ENCODE assay signal across 18 cellular contexts in the genomic region with DNA sequence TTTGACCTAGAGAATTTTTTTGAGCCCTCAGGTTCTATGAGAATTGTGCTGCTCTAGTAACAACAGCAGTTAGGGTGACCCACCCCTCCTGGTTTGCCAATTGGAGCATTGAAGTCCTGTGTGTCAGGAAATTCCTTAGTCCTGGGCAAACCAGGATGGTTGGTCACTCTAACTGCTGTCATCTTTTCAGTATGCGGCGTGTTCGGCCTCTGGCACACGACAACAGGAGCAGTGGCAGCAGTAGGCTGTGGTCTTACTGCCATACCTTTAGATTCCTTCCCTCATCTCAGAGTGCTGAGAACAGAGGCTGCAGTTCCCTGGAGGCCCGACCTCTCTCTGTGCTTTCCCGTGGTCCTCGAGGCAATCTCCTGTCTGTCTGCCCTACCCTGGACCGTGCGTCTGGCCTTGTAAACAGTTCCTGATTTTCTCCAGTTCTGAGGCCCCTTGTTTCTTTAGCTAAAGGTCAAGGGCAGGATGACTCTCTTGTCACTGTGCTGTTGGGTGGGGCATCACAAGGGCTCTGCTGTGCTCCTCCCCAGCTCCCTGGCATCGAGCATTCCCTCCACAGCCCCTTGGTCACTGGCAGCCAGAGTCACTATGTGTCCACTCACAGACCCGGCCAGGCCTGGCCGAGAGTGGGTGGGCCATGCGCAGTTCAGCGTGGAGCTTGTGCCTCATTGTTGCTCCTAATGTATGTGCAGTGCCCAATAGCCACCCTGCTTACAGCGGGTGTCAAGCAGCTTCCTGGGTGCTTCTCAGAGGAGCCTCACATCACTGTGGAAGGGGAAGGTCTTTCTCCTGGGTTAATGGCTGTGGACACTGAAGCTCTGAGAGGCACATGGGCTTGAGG. TPM values are rescaled to one million over a fixed set of nuclear protein-coding genes. Genes with fewer than 3 reads are reported as not detected.
DNase-seq lines count a peak whose midpoint lies in the region; ATAC-seq, FAIRE-seq and TF ChIP-seq lines count a peak whose summit lies in the region.
"Had no signal": no experiment of that assay in that cellular context is flagged by ENCODE, and none has a peak within 500 bp of the region (broad histone marks: within the 10 kb centered on the region; RNA-seq: fewer than 3 reads in every experiment).

No MANE protein-coding gene starts in this region.

- H3K27me3 Mint-ChIP-seq in endodermal cell (ENCODE audit: insufficient read depth), result no peaks in the 10 kb centered on the region
- H3K27me3 Mint-ChIP-seq in neural progenitor cell (ENCODE audit: insufficient read depth, low read depth), result peaks cover 4% of the 10 kb centered on the region
- peaks cover 7% of the 10 kb centered on the region for H3K27me3 Mint-ChIP-seq in activated T-helper 17 cell treated with anti-CD3 and anti-CD28 coated beads, Interleukin-2, amount 50 U/mL, for 72 hours

- H3K4me2 ChIP-seq in neural progenitor cell, result no peak overlapping the region
- H3K4me2 ChIP-seq: KMS-11 had no signal

- DNase-seq in right cardiac atrium (no peak), left ventricle myocardium inferior (no peak), endodermal cell (peak; percentile 45), neural progenitor cell (ENCODE audit: low spot score) (no peak), pancreas (no peak), NCI-H146 treated with DMSO at 0.1 percent for 48 hours (lab: John Stamatoyannopoulos, UW; ENCODE audit: unreplicated experiment) (no peak)
- DNase-seq: C1 segment of cervical spinal cord, DND-41, GF-D8, NCI-H1436, NCI-H2029 treated with DMSO at 0.1 percent for 48 hours, NCI-H2171 treated with DMSO at 0.1 percent for 48 hours, NCI-H510A treated with DMSO at 0.1 percent for 48 hours, NCI-H82 had no signal

- H3F3A ChIP-seq in neural progenitor cell (ENCODE audit: low read depth), result peaks cover 16% of the 10 kb centered on the region

- WGBS in right cardiac atrium, result 74% methylated on average over 15 of the region's 15 CpGs
- WGBS in endodermal cell (ENCODE audit: insufficient coverage in 1 of 2, insufficient read length in 1 of 2), 2 experiments, result 93 to 97% methylated on average over 9 to 15 of the region's 15 CpGs
- WGBS in pancreas, 2 donors, result 86 to 91% methylated on average over 15 of the region's 15 CpGs

- H3K27me3 ChIP-seq in right cardiac atrium (ENCODE audit: control insufficient read depth, insufficient read depth), result no peaks in the 10 kb centered on the region
- H3K27me3 ChIP-seq in left ventricle myocardium inferior (ENCODE audit: low read depth), result no peaks in the 10 kb centered on the region
- H3K27me3 ChIP-seq in endodermal cell (ENCODE audit: control insufficient read depth, insufficient read depth, low read length, poor library complexity, severe bottlenecking), result no peaks in the 10 kb centered on the region
- no peaks in the 10 kb centered on the region for H3K27me3 ChIP-seq in neural progenitor cell
- no peaks in the 10 kb centered on the region for H3K27me3 ChIP-seq in pancreas

- ATAC-seq in right cardiac atrium, result peak; percentile 16 to 28
- no peak for ATAC-seq in activated T-helper 17 cell treated with anti-CD3 and anti-CD28 coated beads, Interleukin-2, amount 50 U/mL, for 72 hours (replicated peaks)
- ATAC-seq in pancreas, result no peak
- ATAC-seq in HG02610 (IDR thresholded peaks at IDR 0.05; ENCODE audit: unreplicated experiment), result no peak

- H3K4me3 ChIP-seq in right cardiac atrium (ENCODE audit: low read length) (no peak overlapping the region), left ventricle myocardium inferior (no peak overlapping the region), endodermal cell (ENCODE audit: low read length) (no peak overlapping the region), neural progenitor cell (no peak overlapping the region), pancreas (no peak overlapping the region)

- intact Hi-C loops in right cardiac atrium (cut with DNase I) (no loop called here), left ventricle myocardium inferior (cut with micrococcal nuclease) (no loop called here), pancreas (cut with DNase I) (no loop called here)

- H3K9me3 ChIP-seq in right cardiac atrium (ENCODE audit: control insufficient read depth, low read length) (no peaks in the 10 kb centered on the region), left ventricle myocardium inferior (replicated peaks) (no peaks in the 10 kb centered on the region), endodermal cell (ENCODE audit: control insufficient read depth, low read length) (no peaks in the 10 kb centered on the region), neural progenitor cell (ENCODE audit: low read depth) (no peaks in the 10 kb centered on the region), pancreas (no peaks in the 10 kb centered on the region)

- no peaks in the 10 kb centered on the region for H3K79me2 ChIP-seq in neural progenitor cell (ENCODE audit: low read depth)

- TF ChIP-seq CTCF in left ventricle myocardium inferior (IDR thresholded peaks at IDR 0.05; ENCODE audit: borderline replicate concordance), result no peak
- TF ChIP-seq CTCF in endodermal cell (conservative IDR thresholded peaks at IDR 0.05), result no peak
- TF ChIP-seq CTCF in neural progenitor cell (IDR thresholded peaks at IDR 0.05), result no peak
- no peak for TF ChIP-seq CTCF in pancreas (IDR thresholded peaks at IDR 0.05)

- no peak overlapping the region for H3K27ac Mint-ChIP-seq in endodermal cell
- H3K27ac Mint-ChIP-seq in neural progenitor cell, result peak overlapping the region; percentile 35
- no peak overlapping the region for H3K27ac Mint-ChIP-seq in activated T-helper 17 cell treated with anti-CD3 and anti-CD28 coated beads, Interleukin-2, amount 50 U/mL, for 72 hours

- H3K9ac ChIP-seq in endodermal cell (ENCODE audit: extremely low read depth, low read length, poor library complexity, severe bottlenecking) (no peak overlapping the region), neural progenitor cell (no peak overlapping the region)
- H3K9ac ChIP-seq: KMS-11 had no signal

- H3K27ac ChIP-seq in right cardiac atrium (ENCODE audit: low read length) (no peak overlapping the region), left ventricle myocardium inferior (replicated peaks) (no peak overlapping the region), endodermal cell (ENCODE audit: low read depth, low read length) (no peak overlapping the region), neural progenitor cell (no peak overlapping the region), pancreas (no peak overlapping the region)
- H3K27ac ChIP-seq: KMS-11 had no signal

- no peak for FAIRE-seq in pancreas (lab: Jason Lieb, UNC)
- FAIRE-seq: GM12892 had no signal

- H3K9me3 Mint-ChIP-seq in endodermal cell (no peaks in the 10 kb centered on the region), neural progenitor cell (no peaks in the 10 kb centered on the region)
- no peaks in the 10 kb centered on the region for H3K9me3 Mint-ChIP-seq in activated T-helper 17 cell treated with anti-CD3 and anti-CD28 coated beads, Interleukin-2, amount 50 U/mL, for 72 hours

- H3K4me1 Mint-ChIP-seq in endodermal cell (peaks cover 45% of the 10 kb centered on the region), neural progenitor cell (peaks cover 30% of the 10 kb centered on the region)
- H3K4me1 Mint-ChIP-seq in activated T-helper 17 cell treated with anti-CD3 and anti-CD28 coated beads, Interleukin-2, amount 50 U/mL, for 72 hours, result no peaks in the 10 kb centered on the region

- H4K20me1 ChIP-seq in neural progenitor cell (ENCODE audit: low read depth), result no peaks in the 10 kb centered on the region

- H3K36me3 Mint-ChIP-seq in endodermal cell (ENCODE audit: low read depth) (no peaks in the 10 kb centered on the region), neural progenitor cell (no peaks in the 10 kb centered on the region)
- H3K36me3 Mint-ChIP-seq in activated T-helper 17 cell treated with anti-CD3 and anti-CD28 coated beads, Interleukin-2, amount 50 U/mL, for 72 hours (ENCODE audit: low read depth), result no peaks in the 10 kb centered on the region

- H3K4me1 ChIP-seq in right cardiac atrium (ENCODE audit: control insufficient read depth, insufficient read depth, low read length) (peaks cover 4% of the 10 kb centered on the region), left ventricle myocardium inferior (peaks cover 25% of the 10 kb centered on the region), endodermal cell (ENCODE audit: control insufficient read depth, insufficient read depth, low read length) (peaks cover 31% of the 10 kb centered on the region), neural progenitor cell (peaks cover 31% of the 10 kb centered on the region), pancreas (peaks cover 11 to 21% (median 13%) of the 10 kb centered on the region in 3 donors)

- H3K36me3 ChIP-seq in left ventricle myocardium inferior (no peaks in the 10 kb centered on the region), endodermal cell (ENCODE audit: control insufficient read depth, insufficient read depth, low read length) (no peaks in the 10 kb centered on the region), neural progenitor cell (no peaks in the 10 kb centered on the region), pancreas (no peaks in the 10 kb centered on the region)

- H3K4me3 Mint-ChIP-seq in endodermal cell, result no peak overlapping the region
- no peak overlapping the region for H3K4me3 Mint-ChIP-seq in neural progenitor cell
- no peak overlapping the region for H3K4me3 Mint-ChIP-seq in activated T-helper 17 cell treated with anti-CD3 and anti-CD28 coated beads, Interleukin-2, amount 50 U/mL, for 72 hours

- H2AFZ ChIP-seq in neural progenitor cell (replicated peaks), result no peak overlapping the region

RNA-seq across cellular contexts. Expression of a gene that starts 18.5 kb away (rescaled TPM):
- total RNA-seq in right cardiac atrium, result 10 to 100 TPM; 34.7 to 87.1 (median 63.5) TPM
- 22.5 TPM for polyA plus RNA-seq in right cardiac atrium
- 45.4 TPM for total RNA-seq in left ventricle myocardium inferior
- total RNA-seq in endodermal cell, result under 1 TPM in 1 of 2 donors, not detected in 1; 0.27 TPM
- 0.39 TPM for polyA plus RNA-seq in endodermal cell (2013, experiment 1 of 2)
- 0.33 TPM for polyA plus RNA-seq in endodermal cell (2013, experiment 2 of 2)
- 0.71 and 3.2 TPM in 2 replicates for total RNA-seq in neural progenitor cell (ENCODE audit: low replicate concordance)
- total RNA-seq in activated T-helper 17 cell treated with anti-CD3 and anti-CD28 coated beads, Interleukin-2, amount 50 U/mL, for 72 hours, result under 1 TPM; 0.11 to 0.82 TPM
- total RNA-seq in pancreas, result 10 to 100 TPM in 4 of 6 donors, 1 to 10 TPM in 2; 9.4 to 43.4 (median 19.4) TPM
- 1 to 10 TPM; 6.7 to 7.0 TPM for polyA plus RNA-seq in pancreas

Comparison
In these comparisons a context has a peak if more than half of its experiments do, and no peak if none do; other contexts are left out.
1. ATAC-seq: peak in right cardiac atrium (2 of 2); none in activated T-helper 17 cell treated with anti-CD3 and anti-CD28 coated beads, Interleukin-2, amount 50 U/mL, for 72 hours (single experiment), pancreas (0 of 4) and HG02610 (single experiment).